In genomic region chr6:169510871-169511270, GRCh38 we compare ENCODE assay signal across 32 cellular contexts.
"Had no signal": no experiment of that assay in that cellular context is flagged by ENCODE, and none has a peak within 500 bp of the region (broad histone marks: within the 10 kb centered on the region; RNA-seq: fewer than 3 reads in every experiment).

No MANE protein-coding gene starts in this region.

- H3K9me3 ChIP-seq: body of pancreas had no signal

- H3K27me3 ChIP-seq: body of pancreas, esophagus squamous epithelium, foreskin keratinocyte, gastrocnemius medialis, heart left ventricle had no signal

- H3K4me1 Mint-ChIP-seq: activated CD4-positive, alpha-beta memory T cell treated with anti-CD3 and anti-CD28 coated beads, Interleukin-2, amount 10 ng/mL, durations not matched to agents 7 days and 5 days; activated CD4-positive, alpha-beta T cell treated with anti-CD3 and anti-CD28 coated beads, Interleukin-2, amount 10 ng/mL, durations not matched to agents 7 days and 5 days; activated T-helper 17 cell treated with anti-CD3 and anti-CD28 coated beads, Interleukin-2, amount 50 U/mL, for 72 hours; WTC11 had no signal

- H3K9me3 Mint-ChIP-seq: activated CD4-positive, alpha-beta memory T cell treated with anti-CD3 and anti-CD28 coated beads, Interleukin-2, amount 10 ng/mL, durations not matched to agents 7 days and 5 days; activated T-helper 17 cell treated with anti-CD3 and anti-CD28 coated beads, Interleukin-2, amount 50 U/mL, for 72 hours; effector memory CD8-positive, alpha-beta T cell had no signal

- DNase-seq: activated CD4-positive, alpha-beta memory T cell treated with anti-CD3 and anti-CD28 coated beads, Interleukin-2, amount 10 ng/mL, durations not matched to agents 7 days and 5 days; activated CD4-positive, alpha-beta T cell treated with anti-CD3 and anti-CD28 coated beads for 1 hour; activated CD4-positive, alpha-beta T cell treated with anti-CD3 and anti-CD28 coated beads for 4 hours; activated CD4-positive, alpha-beta T cell treated with anti-CD3 and anti-CD28 coated beads, Interleukin-2, amount 10 ng/mL, durations not matched to agents 7 days and 5 days; activated CD4-positive, alpha-beta T cell treated with anti-CD3 and anti-CD28 coated beads, Interleukin-2, amount 50 U/mL, for 4 hours; activated CD8-positive, alpha-beta memory T cell treated with anti-CD3 and anti-CD28 coated beads for 24 hours; activated effector memory CD4-positive, alpha-beta T cell treated with Interleukin-2 at 50 U/mL for 16 hours; activated gamma-delta T cell treated with Interleukin-2 at 50 U/mL for 16 hours; activated naive CD4-positive, alpha-beta T cell treated with anti-CD3 and anti-CD28 coated beads, Interleukin-2, amount 50 U/mL, for 16 hours; activated naive CD4-positive, alpha-beta T cell treated with Interleukin-2 at 50 U/mL for 16 hours; activated T-cell treated with anti-CD3 and anti-CD28 coated beads, Interleukin-2, amount 50 U/mL, for 4 hours; amygdala; aorta; body of pancreas; caudate nucleus; cortex of kidney; dermis blood vessel endothelial cell; effector CD4-positive, alpha-beta T cell; effector memory CD8-positive, alpha-beta T cell; esophagus squamous epithelium; foreskin keratinocyte; gastrocnemius medialis; glutamatergic neuron; heart left ventricle; T-helper 2 cell had no signal

- H3K27me3 Mint-ChIP-seq: activated CD4-positive, alpha-beta memory T cell treated with anti-CD3 and anti-CD28 coated beads, Interleukin-2, amount 10 ng/mL, durations not matched to agents 7 days and 5 days; activated CD4-positive, alpha-beta T cell treated with anti-CD3 and anti-CD28 coated beads, Interleukin-2, amount 10 ng/mL, durations not matched to agents 7 days and 5 days; activated naive CD8-positive, alpha-beta T cell; activated T-helper 17 cell treated with anti-CD3 and anti-CD28 coated beads, Interleukin-2, amount 50 U/mL, for 72 hours; effector memory CD8-positive, alpha-beta T cell had no signal

- FAIRE-seq: colon, TTC549 had no signal

- H3K4me1 ChIP-seq: body of pancreas, esophagus squamous epithelium, foreskin keratinocyte, gastrocnemius medialis, heart left ventricle had no signal

- H3K4me3 ChIP-seq: body of pancreas, esophagus squamous epithelium, gastrocnemius medialis, heart left ventricle had no signal

- H3K27ac ChIP-seq: body of pancreas, epithelial cell of prostate, esophagus squamous epithelium, foreskin keratinocyte, gastrocnemius medialis, heart left ventricle, VCaP had no signal

- H3K4me3 Mint-ChIP-seq: activated CD4-positive, alpha-beta memory T cell treated with anti-CD3 and anti-CD28 coated beads, Interleukin-2, amount 10 ng/mL, durations not matched to agents 7 days and 5 days; activated CD4-positive, alpha-beta T cell treated with anti-CD3 and anti-CD28 coated beads, Interleukin-2, amount 10 ng/mL, durations not matched to agents 7 days and 5 days; activated naive CD8-positive, alpha-beta T cell; activated T-cell treated with anti-CD3 and anti-CD28 coated beads, Interleukin-2, amount 50 U/mL, for 4 hours; activated T-helper 17 cell treated with anti-CD3 and anti-CD28 coated beads, Interleukin-2, amount 50 U/mL, for 72 hours; effector memory CD8-positive, alpha-beta T cell; WTC11 had no signal

- ATAC-seq: activated T-cell treated with anti-CD3 and anti-CD28 coated beads, Interleukin-2, amount 50 U/mL, for 4 hours; activated T-helper 17 cell treated with anti-CD3 and anti-CD28 coated beads, Interleukin-2, amount 50 U/mL, for 72 hours; body of pancreas; effector memory CD8-positive, alpha-beta T cell; foreskin keratinocyte; gastrocnemius medialis; heart left ventricle; WTC11 had no signal

- H3K36me3 ChIP-seq: esophagus squamous epithelium, gastrocnemius medialis, heart left ventricle had no signal

- H3K27ac Mint-ChIP-seq: activated CD4-positive, alpha-beta memory T cell treated with anti-CD3 and anti-CD28 coated beads, Interleukin-2, amount 10 ng/mL, durations not matched to agents 7 days and 5 days; activated CD4-positive, alpha-beta T cell treated with anti-CD3 and anti-CD28 coated beads, Interleukin-2, amount 10 ng/mL, durations not matched to agents 7 days and 5 days; activated naive CD8-positive, alpha-beta T cell; activated T-helper 17 cell treated with anti-CD3 and anti-CD28 coated beads, Interleukin-2, amount 50 U/mL, for 72 hours; effector memory CD8-positive, alpha-beta T cell; WTC11 had no signal
